In genomic region chr7:129187681-129188371, GRCh38 we compare ENCODE assay signal across 8 cellular contexts. TPM values are rescaled to one million over a fixed set of nuclear protein-coding genes. Genes with fewer than 3 reads are reported as not detected.
DNase-seq lines count a peak whose midpoint lies in the region; ATAC-seq and TF ChIP-seq lines count a peak whose summit lies in the region.

No MANE protein-coding gene starts in this region.

- TF ChIP-seq CTCF in kidney epithelial cell (IDR thresholded peaks at IDR 0.05; ENCODE audit: insufficient read depth, low read length, poor library complexity, severe bottlenecking) (no peak), thoracic aorta (IDR thresholded peaks at IDR 0.05) (no peak)

- H3K36me3 ChIP-seq in kidney epithelial cell (ENCODE audit: control insufficient read depth, insufficient read depth, low read length), result no peaks in the 10 kb centered on the region
- no peaks in the 10 kb centered on the region for H3K36me3 ChIP-seq in thoracic aorta

- H3K9me3 Mint-ChIP-seq in activated T-cell treated with anti-CD3 and anti-CD28 coated beads, Interleukin-2, amount 50 U/mL, for 24 hours, result no peaks in the 10 kb centered on the region
- H3K9me3 Mint-ChIP-seq in activated naive CD8-positive, alpha-beta T cell treated with anti-CD3 and anti-CD28 coated beads, Interleukin-2, amount 10 ng/mL, durations not matched to agents 7 days and 5 days, result no peaks in the 10 kb centered on the region

- H3K27ac Mint-ChIP-seq in activated T-cell treated with anti-CD3 and anti-CD28 coated beads, Interleukin-2, amount 50 U/mL, for 24 hours, result no peak overlapping the region
- H3K27ac Mint-ChIP-seq in activated naive CD8-positive, alpha-beta T cell treated with anti-CD3 and anti-CD28 coated beads, Interleukin-2, amount 10 ng/mL, durations not matched to agents 7 days and 5 days, result no peak overlapping the region

- POLR2A ChIA-PET in activated naive CD8-positive, alpha-beta T cell treated with anti-CD3 and anti-CD28 coated beads, Interleukin-2, amount 10 ng/mL, durations not matched to agents 7 days and 5 days (lab: Charles Lee), result no interaction called here

- H3K9me3 ChIP-seq in thoracic aorta, result no peaks in the 10 kb centered on the region

- H3K4me3 Mint-ChIP-seq in activated T-cell treated with anti-CD3 and anti-CD28 coated beads, Interleukin-2, amount 50 U/mL, for 24 hours, result peak overlapping the region; percentile 29
- peak overlapping the region; percentile 60 for H3K4me3 Mint-ChIP-seq in activated naive CD8-positive, alpha-beta T cell treated with anti-CD3 and anti-CD28 coated beads, Interleukin-2, amount 10 ng/mL, durations not matched to agents 7 days and 5 days

- H3K4me3 ChIP-seq in kidney epithelial cell (ENCODE audit: low read depth, low read length) (peak overlapping the region; percentile 79), thoracic aorta (peak overlapping the region; percentile 96)

- no peak for DNase-seq in activated T-cell treated with anti-CD3 and anti-CD28 coated beads, Interleukin-2, amount 50 U/mL, for 24 hours
- DNase-seq in activated T-cell treated with anti-CD3 and anti-CD28 coated beads, Interleukin-2, amount 50 U/mL, for 1 hour, result no peak
- DNase-seq in activated naive CD8-positive, alpha-beta T cell treated with anti-CD3 and anti-CD28 coated beads, Interleukin-2, amount 10 ng/mL, durations not matched to agents 7 days and 5 days, result no peak
- DNase-seq in kidney epithelial cell (ENCODE audit: low read depth) (no peak), thoracic aorta (ENCODE audit: low spot score) (no peak), NCI-H2227 treated with DMSO at 0.1 percent for 48 hours (lab: John Stamatoyannopoulos, UW) (no peak), RPMI8226 (no peak), HCEC 1CT (no peak)

- peaks cover 9% of the 10 kb centered on the region for H3K4me1 Mint-ChIP-seq in activated T-cell treated with anti-CD3 and anti-CD28 coated beads, Interleukin-2, amount 50 U/mL, for 24 hours (ENCODE audit: low read depth)
- peaks cover 11% of the 10 kb centered on the region for H3K4me1 Mint-ChIP-seq in activated naive CD8-positive, alpha-beta T cell treated with anti-CD3 and anti-CD28 coated beads, Interleukin-2, amount 10 ng/mL, durations not matched to agents 7 days and 5 days

- no peaks in the 10 kb centered on the region for H3K36me3 Mint-ChIP-seq in activated T-cell treated with anti-CD3 and anti-CD28 coated beads, Interleukin-2, amount 50 U/mL, for 24 hours (ENCODE audit: low read depth)
- no peaks in the 10 kb centered on the region for H3K36me3 Mint-ChIP-seq in activated naive CD8-positive, alpha-beta T cell treated with anti-CD3 and anti-CD28 coated beads, Interleukin-2, amount 10 ng/mL, durations not matched to agents 7 days and 5 days

- peaks cover 71% of the 10 kb centered on the region for H3K27me3 Mint-ChIP-seq in activated T-cell treated with anti-CD3 and anti-CD28 coated beads, Interleukin-2, amount 50 U/mL, for 24 hours
- peaks cover 62% of the 10 kb centered on the region for H3K27me3 Mint-ChIP-seq in activated naive CD8-positive, alpha-beta T cell treated with anti-CD3 and anti-CD28 coated beads, Interleukin-2, amount 10 ng/mL, durations not matched to agents 7 days and 5 days

- ATAC-seq in activated naive CD8-positive, alpha-beta T cell treated with anti-CD3 and anti-CD28 coated beads, Interleukin-2, amount 10 ng/mL, durations not matched to agents 7 days and 5 days (ENCODE audit: low read depth), result no peak
- peak; percentile 29 for ATAC-seq in thoracic aorta (ENCODE audit: insufficient number of reproducible peaks, low FRiP score, low read depth)

- peaks cover 5 to 16% of the 10 kb centered on the region in 2 donors for H3K4me1 ChIP-seq in thoracic aorta (ENCODE audit: control insufficient read depth in 1 of 2, low read depth in 2 of 2)

- H3K27ac ChIP-seq in thoracic aorta, result peak overlapping the region in 1 of 2 donors; percentile 13

- H3K27me3 ChIP-seq in kidney epithelial cell (ENCODE audit: control insufficient read depth, insufficient read depth, low read length) (no peaks in the 10 kb centered on the region), thoracic aorta (replicated peaks; ENCODE audit: insufficient read depth) (no peaks in the 10 kb centered on the region)

RNA-seq across cellular contexts. Expression of gene SMO, which starts 0.6 kb away (rescaled TPM):
- under 1 TPM in 1 of 2 experiments, not detected in 1; 0.20 TPM for total RNA-seq in activated naive CD8-positive, alpha-beta T cell treated with anti-CD3 and anti-CD28 coated beads, Interleukin-2, amount 10 ng/mL, durations not matched to agents 7 days and 5 days
- total RNA-seq in kidney epithelial cell (20.1 and 22.3 TPM in 2 replicates), thoracic aorta (10 to 100 TPM in 1 of 2 donors, 1 to 10 TPM in 1; 8.7 to 16.4 TPM)

RNA-seq across cellular contexts. Expression of gene AHCYL2, which starts 37.0 kb away (rescaled TPM):
- total RNA-seq in activated naive CD8-positive, alpha-beta T cell treated with anti-CD3 and anti-CD28 coated beads, Interleukin-2, amount 10 ng/mL, durations not matched to agents 7 days and 5 days, result 10 to 100 TPM in 1 of 2 experiments, 1 to 10 TPM in 1; 10.0 to 12.1 TPM
- total RNA-seq in kidney epithelial cell, result 9.5 and 10.1 TPM in 2 replicates
- 10 to 100 TPM; 28.3 to 31.4 TPM for total RNA-seq in thoracic aorta

RNA-seq across cellular contexts. Expression of gene TSPAN33, which starts 43.3 kb away (rescaled TPM):
- total RNA-seq in activated naive CD8-positive, alpha-beta T cell treated with anti-CD3 and anti-CD28 coated beads, Interleukin-2, amount 10 ng/mL, durations not matched to agents 7 days and 5 days, result 10 to 100 TPM in 1 of 2 experiments, 1 to 10 TPM in 1; 9.5 to 10.0 TPM
- 18.0 and 22.2 TPM in 2 replicates for total RNA-seq in kidney epithelial cell
- 10 to 100 TPM in 1 of 2 donors, 1 to 10 TPM in 1; 6.3 to 14.1 TPM for total RNA-seq in thoracic aorta

Comparison
In these comparisons a context has a peak if more than half of its experiments do, and no peak if none do; other contexts are left out.
1. RNA of gene SMO, which starts 0.6 kb away (total RNA-seq): 20.1 to 22.3 TPM in kidney epithelial cell and 8.7 to 16.4 TPM in thoracic aorta; 0.20 TPM in activated naive CD8-positive, alpha-beta T cell treated with anti-CD3 and anti-CD28 coated beads, Interleukin-2, amount 10 ng/mL, durations not matched to agents 7 days and 5 days; every median in the first group is over 4 times any median in the second.